27 cellular contexts compared by ENCODE assay signal in the genomic region with DNA sequence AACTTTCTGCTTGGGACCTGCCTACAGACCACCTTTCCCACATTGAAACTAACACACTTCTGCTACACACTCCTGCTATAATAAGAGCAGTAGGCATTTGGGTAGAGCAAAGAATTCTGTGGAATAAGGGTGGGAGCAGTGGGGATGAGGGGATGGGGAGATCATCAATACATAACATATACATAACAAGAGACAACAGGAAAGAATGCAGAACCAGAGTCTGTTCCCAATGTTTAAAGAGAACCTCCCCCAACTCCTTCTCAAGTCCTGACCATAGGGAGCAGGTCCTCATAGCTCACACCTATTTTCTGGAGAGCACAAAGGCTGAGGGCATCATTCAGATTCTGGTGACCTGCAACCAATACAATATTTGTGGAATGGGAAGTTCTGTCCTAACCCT.
"Had no signal": no experiment of that assay in that cellular context is flagged by ENCODE, and none has a peak within 500 bp of the region (broad histone marks: within the 10 kb centered on the region; RNA-seq: fewer than 3 reads in every experiment).

No MANE protein-coding gene starts in this region.

- H3K4me3 ChIP-seq: adrenal gland, SK-N-MC had no signal

- H3K36me3 ChIP-seq: adrenal gland had no signal

- DNase-seq: activated CD4-positive, alpha-beta T cell treated with anti-CD3 and anti-CD28 coated beads for 48 hours; activated CD4-positive, alpha-beta T cell treated with anti-CD3 and anti-CD28 coated beads, Interleukin-2, amount 50 U/mL, for 4 hours; activated CD8-positive, alpha-beta memory T cell treated with anti-CD3 and anti-CD28 coated beads, Interleukin-2, amount 50 U/mL, for 48 hours; activated CD8-positive, alpha-beta T cell treated with anti-CD3 and anti-CD28 coated beads, Interleukin-2, amount 10 ng/mL, durations not matched to agents 7 days and 5 days; activated naive CD4-positive, alpha-beta T cell treated with anti-CD3 and anti-CD28 coated beads, Interleukin-2, amount 50 U/mL, for 16 hours; activated naive CD8-positive, alpha-beta T cell treated with anti-CD3 and anti-CD28 coated beads, Interleukin-2, amount 10 ng/mL, durations not matched to agents 7 days and 5 days; activated T-cell treated with anti-CD3 and anti-CD28 coated beads, Interleukin-2, amount 50 U/mL, for 1 hour; adrenal gland; anterior cingulate cortex; cerebellar nuclear complex; Kasumi-1; NCI-H1105 treated with DMSO at 0.1 percent for 48 hours; NCI-H146; NCI-H187 treated with DMSO at 0.1 percent for 48 hours; NCI-H2171 treated with DMSO at 0.1 percent for 48 hours; NCI-H345; NCI-H510A; NCI-H526 treated with DMSO at 0.1 percent for 48 hours; NCI-H82; OCI-M1; T-cell; T-helper 2 cell; T1000 had no signal

- H3K4me3 Mint-ChIP-seq: activated CD8-positive, alpha-beta T cell treated with anti-CD3 and anti-CD28 coated beads, Interleukin-2, amount 10 ng/mL, durations not matched to agents 7 days and 5 days; activated naive CD8-positive, alpha-beta T cell treated with anti-CD3 and anti-CD28 coated beads, Interleukin-2, amount 10 ng/mL, durations not matched to agents 7 days and 5 days; T-cell had no signal

- H3K9me3 Mint-ChIP-seq: T-cell had no signal

- H3K36me3 Mint-ChIP-seq: activated naive CD8-positive, alpha-beta T cell treated with anti-CD3 and anti-CD28 coated beads, Interleukin-2, amount 10 ng/mL, durations not matched to agents 7 days and 5 days; T-cell had no signal

- H3K27ac Mint-ChIP-seq: activated CD8-positive, alpha-beta T cell treated with anti-CD3 and anti-CD28 coated beads, Interleukin-2, amount 10 ng/mL, durations not matched to agents 7 days and 5 days; activated naive CD8-positive, alpha-beta T cell treated with anti-CD3 and anti-CD28 coated beads, Interleukin-2, amount 10 ng/mL, durations not matched to agents 7 days and 5 days; T-cell had no signal

- ATAC-seq: activated CD8-positive, alpha-beta T cell treated with anti-CD3 and anti-CD28 coated beads, Interleukin-2, amount 10 ng/mL, durations not matched to agents 7 days and 5 days; Panc1; Right ventricle myocardium inferior; T-cell had no signal

- H3K9me3 ChIP-seq: adrenal gland had no signal

- H3K27ac ChIP-seq: adrenal gland, SK-N-MC, VCaP had no signal
